Comparison of ENCODE assay signal across 9 cellular contexts in the genomic region with DNA sequence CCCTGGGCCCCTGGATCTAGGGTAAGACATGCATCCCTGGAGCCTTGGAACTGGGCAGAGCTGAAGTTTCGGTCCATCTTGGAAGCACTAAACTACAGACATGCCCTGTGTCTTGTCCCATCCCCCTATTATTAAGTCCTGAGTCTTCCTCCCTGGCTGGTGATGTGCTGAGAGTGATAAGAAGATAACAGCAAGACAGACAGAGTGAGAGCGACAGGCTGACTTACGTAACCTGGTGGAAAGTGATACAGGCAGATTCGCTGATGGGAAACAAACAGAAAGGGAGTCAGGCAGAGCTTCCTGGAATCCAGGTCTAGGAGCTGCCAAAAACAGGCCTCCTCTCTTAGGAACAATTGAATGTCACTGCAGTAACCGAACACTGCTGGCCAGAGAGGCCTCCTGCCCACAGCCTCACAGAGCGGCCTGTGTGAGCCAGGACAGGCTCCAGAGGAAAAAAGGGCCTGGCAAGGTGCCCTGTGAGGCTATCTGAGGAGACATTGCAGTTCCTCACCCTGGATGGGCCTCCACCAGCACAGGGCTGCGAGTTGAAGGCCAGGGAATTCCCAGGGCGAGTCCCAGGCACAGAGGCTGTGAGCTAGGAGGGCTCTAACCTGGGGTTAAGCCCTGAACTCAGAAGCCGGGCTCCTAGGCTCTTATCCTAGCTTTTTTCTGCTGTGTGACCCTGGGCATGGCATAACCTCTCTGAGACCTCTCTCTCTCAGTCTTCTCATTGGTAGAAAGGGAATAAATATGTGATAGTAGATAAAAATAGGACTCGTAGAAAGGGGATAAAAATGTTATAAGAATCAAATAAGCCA. TPM values are rescaled to one million over a fixed set of nuclear protein-coding genes. Genes with fewer than 3 reads are reported as not detected.
DNase-seq lines count a peak whose midpoint lies in the region; ATAC-seq and TF ChIP-seq lines count a peak whose summit lies in the region.
"Had no signal": no experiment of that assay in that cellular context is flagged by ENCODE, and none has a peak within 500 bp of the region (broad histone marks: within the 10 kb centered on the region; RNA-seq: fewer than 3 reads in every experiment).

No MANE protein-coding gene starts in this region.

- ATAC-seq in left ventricle myocardium superior = peak; percentile 98
- no peak for ATAC-seq in HG03095 (IDR thresholded peaks at IDR 0.05; ENCODE audit: unreplicated experiment)
- ATAC-seq: T-cell had no signal

- no peak overlapping the region for H3K4me2 ChIP-seq in Karpas-422 (ENCODE audit: low read depth, low read length, poor library complexity, severe bottlenecking)

- intact Hi-C loops in ascending aorta (cut with DNase I) = no loop called here
- intact Hi-C loops in left ventricle myocardium superior (cut with micrococcal nuclease) = no loop called here

- H3K36me3 ChIP-seq in ascending aorta (no peaks in the 10 kb centered on the region), rectal smooth muscle tissue (ENCODE audit: control insufficient read depth, insufficient read depth, low read length) (no peaks in the 10 kb centered on the region), Karpas-422 (ENCODE audit: insufficient read depth, low read length) (no peaks in the 10 kb centered on the region)

- no peaks in the 10 kb centered on the region for H4K20me1 ChIP-seq in Karpas-422 (ENCODE audit: insufficient read depth, low read depth, low read length)

- H3K4me1 ChIP-seq in ascending aorta (peaks cover 0 to 3% of the 10 kb centered on the region in 2 donors), rectal smooth muscle tissue (ENCODE audit: control insufficient read depth, insufficient read depth, low read length) (peaks cover 12% of the 10 kb centered on the region), Karpas-422 (ENCODE audit: low read length) (peaks cover 5% of the 10 kb centered on the region; the same call in 1 of the 2 replicates)

- peak; percentile 78 for DNase-seq in ELF-1 (ENCODE audit: low read depth, low spot score)
- peak; percentile 20 to 90 for DNase-seq in ascending aorta (ENCODE audit: low spot score in 2 of 2)
- peak; percentile 94 for DNase-seq in left ventricle myocardium superior
- no peak for DNase-seq in NCI-H524 treated with DMSO at 0.1 percent for 48 hours (lab: John Stamatoyannopoulos, UW)
- DNase-seq in Karpas-422 = no peak
- no peak for DNase-seq in activated T-cell treated with anti-CD3 and anti-CD28 coated beads, Interleukin-2, amount 50 U/mL, for 48 hours
- DNase-seq: T-cell had no signal

- H3K79me2 ChIP-seq in Karpas-422 (ENCODE audit: low read length) = no peaks in the 10 kb centered on the region

- no peak overlapping the region for H2AFZ ChIP-seq in Karpas-422 (ENCODE audit: low read length)

- no peaks in the 10 kb centered on the region for H3K9me2 ChIP-seq in Karpas-422 (replicated peaks; ENCODE audit: insufficient read depth, low read length)

- H3K27me3 ChIP-seq in ascending aorta = no peaks in the 10 kb centered on the region
- no peaks in the 10 kb centered on the region for H3K27me3 ChIP-seq in rectal smooth muscle tissue (ENCODE audit: control insufficient read depth, insufficient read depth, low read length)
- no peaks in the 10 kb centered on the region for H3K27me3 ChIP-seq in Karpas-422 (ENCODE audit: low read length)

- TF ChIP-seq CTCF in ascending aorta (IDR thresholded peaks at IDR 0.05) = no peak

- H3K4me3 ChIP-seq in ascending aorta (no peak overlapping the region), rectal smooth muscle tissue (ENCODE audit: low read length) (no peak overlapping the region), Karpas-422 (ENCODE audit: low read length) (no peak overlapping the region)

- H3K9ac ChIP-seq in rectal smooth muscle tissue (ENCODE audit: low read length) (no peak overlapping the region), Karpas-422 (ENCODE audit: low read length) (no peak overlapping the region)

- H3K27ac ChIP-seq in ascending aorta = peak overlapping the region; percentile 49 to 68
- peak overlapping the region; percentile 96 for H3K27ac ChIP-seq in rectal smooth muscle tissue (ENCODE audit: low read depth, low read length)
- no peak overlapping the region for H3K27ac ChIP-seq in Karpas-422 (ENCODE audit: low read length)

- H3K9me3 ChIP-seq in ascending aorta = no peaks in the 10 kb centered on the region
- no peaks in the 10 kb centered on the region for H3K9me3 ChIP-seq in Karpas-422 (ENCODE audit: low read length)

RNA-seq across cellular contexts. Expression of a gene that starts 34.2 kb away (rescaled TPM):
- total RNA-seq in ascending aorta = 15.0 TPM
- 37.2 TPM for total RNA-seq in left ventricle myocardium superior
- 2.6 and 3.7 TPM in 2 replicates for total RNA-seq in Karpas-422 (2014; rRNA removed; shearing (Covaris generic); ENCODE audit: low replicate concordance)

Comparison
In these comparisons a context has a peak if more than half of its experiments do, and no peak if none do; other contexts are left out.
1. DNase-seq: peak in ELF-1 (single experiment), ascending aorta (2 of 2) and left ventricle myocardium superior (single experiment); none in NCI-H524 treated with DMSO at 0.1 percent for 48 hours (single experiment), Karpas-422 (single experiment) and activated T-cell treated with anti-CD3 and anti-CD28 coated beads, Interleukin-2, amount 50 U/mL, for 48 hours (0 of 2).